Comparison of ENCODE assay signal across 8 cellular contexts in genomic region chr6:85643530-85644373, GRCh38. TPM values are rescaled to one million over a fixed set of nuclear protein-coding genes. Genes with fewer than 3 reads are reported as not detected.
DNase-seq lines count a peak whose midpoint lies in the region; ATAC-seq lines count a peak whose summit lies in the region.

No MANE protein-coding gene starts in this region.

- peaks cover 22% of the 10 kb centered on the region for H3K36me3 Mint-ChIP-seq in CD4-positive, CD25-positive, alpha-beta regulatory T cell
- peaks cover 39% of the 10 kb centered on the region for H3K36me3 Mint-ChIP-seq in activated CD4-positive, alpha-beta memory T cell treated with anti-CD3 and anti-CD28 coated beads, Interleukin-2, amount 10 ng/mL, durations not matched to agents 7 days and 5 days (ENCODE audit: low read depth)
- peaks cover 41% of the 10 kb centered on the region for H3K36me3 Mint-ChIP-seq in effector memory CD8-positive, alpha-beta T cell (ENCODE audit: insufficient read depth)

- peak overlapping the region in 1 of 2 experiments; percentile 71 for H2BK12ac ChIP-seq in mesenchymal stem cell (ENCODE audit: low read length in 2 of 2)

- H4K91ac ChIP-seq in mesenchymal stem cell (ENCODE audit: low read length): peak overlapping the region; percentile 93

- H3K9me3 ChIP-seq in CD4-positive, CD25-positive, alpha-beta regulatory T cell (ENCODE audit: control insufficient read depth in 2 of 2, low read length in 2 of 2): no peaks in the 10 kb centered on the region
- no peaks in the 10 kb centered on the region for H3K9me3 ChIP-seq in mesenchymal stem cell (ENCODE audit: control insufficient read depth, low read length)

- H3K14ac ChIP-seq in mesenchymal stem cell (ENCODE audit: low read length in 2 of 2): peak overlapping the region in 1 of 2 experiments; percentile 81

- no peak overlapping the region for H2AK5ac ChIP-seq in mesenchymal stem cell (ENCODE audit: low read length, severe bottlenecking)

- peak overlapping the region; percentile 92 to 99 (median 98) for H3K4me3 Mint-ChIP-seq in CD4-positive, CD25-positive, alpha-beta regulatory T cell
- peak overlapping the region; percentile 92 for H3K4me3 Mint-ChIP-seq in activated CD4-positive, alpha-beta memory T cell treated with anti-CD3 and anti-CD28 coated beads, Interleukin-2, amount 10 ng/mL, durations not matched to agents 7 days and 5 days
- H3K4me3 Mint-ChIP-seq in effector memory CD8-positive, alpha-beta T cell: peak overlapping the region; percentile 90 to 92

- CTCF ChIA-PET in activated CD4-positive, alpha-beta memory T cell treated with anti-CD3 and anti-CD28 coated beads, Interleukin-2, amount 10 ng/mL, durations not matched to agents 7 days and 5 days (lab: Charles Lee): interaction anchor here (0.6 to 8.8 kb wide), 4 partner anchors 12 to 33 kb away, joined by 3 to 116 read pairs (median 15); no protein-coding TSS in a partner anchor

- H3K4ac ChIP-seq in mesenchymal stem cell (ENCODE audit: low read depth in 1 of 2, low read length in 2 of 2): peak overlapping the region; percentile 27 to 85

- no peaks in the 10 kb centered on the region for H3K27me3 ChIP-seq in CD4-positive, CD25-positive, alpha-beta regulatory T cell (ENCODE audit: control insufficient read depth, insufficient read depth, low read length)
- H3K27me3 ChIP-seq in mesenchymal stem cell (ENCODE audit: control insufficient read depth in 1 of 2, insufficient read depth in 1 of 2, low read length in 2 of 2): no peaks in the 10 kb centered on the region

- peak overlapping the region; percentile 67 to 93 for H3K18ac ChIP-seq in mesenchymal stem cell (ENCODE audit: low read depth in 1 of 2, low read length in 2 of 2)

- peak overlapping the region in 1 of 2 experiments; percentile 75 for H3K23ac ChIP-seq in mesenchymal stem cell (ENCODE audit: low read length in 2 of 2)

- peak overlapping the region; percentile 99 for H3K27ac ChIP-seq in CD4-positive, CD25-positive, alpha-beta regulatory T cell (ENCODE audit: insufficient read depth, low read length, poor library complexity, severe bottlenecking)
- H3K27ac ChIP-seq in mesenchymal stem cell (ENCODE audit: low read length, poor library complexity, severe bottlenecking): peak overlapping the region; percentile 96

- peaks cover 6% of the 10 kb centered on the region for H3K27me3 Mint-ChIP-seq in CD4-positive, CD25-positive, alpha-beta regulatory T cell
- peaks cover 4% of the 10 kb centered on the region for H3K27me3 Mint-ChIP-seq in activated CD4-positive, alpha-beta memory T cell treated with anti-CD3 and anti-CD28 coated beads, Interleukin-2, amount 10 ng/mL, durations not matched to agents 7 days and 5 days
- H3K27me3 Mint-ChIP-seq in effector memory CD8-positive, alpha-beta T cell: no peaks in the 10 kb centered on the region

- under 1% methylated on average over 71 of the region's 76 CpGs for WGBS in mesenchymal stem cell

- peak overlapping the region; percentile 95 for H3K9ac ChIP-seq in mesenchymal stem cell (ENCODE audit: low read length)

- peaks cover 13% of the 10 kb centered on the region for H3K36me3 ChIP-seq in CD4-positive, CD25-positive, alpha-beta regulatory T cell (ENCODE audit: control insufficient read depth, insufficient read depth, low read length)
- peaks cover 10 to 22% of the 10 kb centered on the region in 2 experiments for H3K36me3 ChIP-seq in mesenchymal stem cell (ENCODE audit: control insufficient read depth in 1 of 2, insufficient read depth in 2 of 2, low read depth in 1 of 2, low read length in 2 of 2)

- H3K4me1 ChIP-seq in CD4-positive, CD25-positive, alpha-beta regulatory T cell (ENCODE audit: control insufficient read depth, insufficient read depth, low read length, poor library complexity, severe bottlenecking): peaks cover 37% of the 10 kb centered on the region
- peaks cover 3% of the 10 kb centered on the region for H3K4me1 ChIP-seq in mesenchymal stem cell (ENCODE audit: control insufficient read depth, insufficient read depth, low read depth, low read length)

- H2BK120ac ChIP-seq in mesenchymal stem cell (ENCODE audit: low read depth, low read length): peak overlapping the region; percentile 99

- H3K4me2 ChIP-seq in mesenchymal stem cell (ENCODE audit: low read length, poor library complexity, severe bottlenecking): peak overlapping the region; percentile 55

- peak overlapping the region; percentile 8 for H2AFZ ChIP-seq in mesenchymal stem cell (ENCODE audit: low read depth, low read length)

- no peaks in the 10 kb centered on the region for H3K79me1 ChIP-seq in mesenchymal stem cell (replicated peaks; ENCODE audit: low read length, poor library complexity, severe bottlenecking)

- peaks cover 29 to 51% (median 43%) of the 10 kb centered on the region in 4 donors for H3K4me1 Mint-ChIP-seq in CD4-positive, CD25-positive, alpha-beta regulatory T cell
- H3K4me1 Mint-ChIP-seq in activated CD4-positive, alpha-beta memory T cell treated with anti-CD3 and anti-CD28 coated beads, Interleukin-2, amount 10 ng/mL, durations not matched to agents 7 days and 5 days: peaks cover 42% of the 10 kb centered on the region
- H3K4me1 Mint-ChIP-seq in effector memory CD8-positive, alpha-beta T cell (ENCODE audit: low read depth in 2 of 2): peaks cover 33 to 34% of the 10 kb centered on the region in 2 donors

- H3K9me3 Mint-ChIP-seq in CD4-positive, CD25-positive, alpha-beta regulatory T cell: peaks cover 0 to 6% (median 0%) of the 10 kb centered on the region in 7 donors
- H3K9me3 Mint-ChIP-seq in activated CD4-positive, alpha-beta memory T cell treated with anti-CD3 and anti-CD28 coated beads, Interleukin-2, amount 10 ng/mL, durations not matched to agents 7 days and 5 days: peaks cover 4% of the 10 kb centered on the region
- no peaks in the 10 kb centered on the region for H3K9me3 Mint-ChIP-seq in effector memory CD8-positive, alpha-beta T cell

- H3K27ac Mint-ChIP-seq in CD4-positive, CD25-positive, alpha-beta regulatory T cell: peak overlapping the region; percentile 97 to 99 (median 97)
- peak overlapping the region; percentile 99 for H3K27ac Mint-ChIP-seq in activated CD4-positive, alpha-beta memory T cell treated with anti-CD3 and anti-CD28 coated beads, Interleukin-2, amount 10 ng/mL, durations not matched to agents 7 days and 5 days
- H3K27ac Mint-ChIP-seq in effector memory CD8-positive, alpha-beta T cell: peak overlapping the region; percentile 97 to 99

- peak overlapping the region; percentile 97 for H4K8ac ChIP-seq in mesenchymal stem cell (ENCODE audit: low read length)

- H2BK5ac ChIP-seq in mesenchymal stem cell (ENCODE audit: low read depth, low read length, poor library complexity, severe bottlenecking): peak overlapping the region; percentile 92

- peak; percentile 50 to 82 (median 66) for DNase-seq in CD4-positive, CD25-positive, alpha-beta regulatory T cell
- DNase-seq in NCI-H748 (lab: John Stamatoyannopoulos, UW; ENCODE audit: unreplicated experiment) (peak; percentile 95), mesenchymal stem cell (peak; percentile 97)
- peak; percentile 80 for DNase-seq in activated CD4-positive, alpha-beta memory T cell treated with anti-CD3 and anti-CD28 coated beads, Interleukin-2, amount 10 ng/mL, durations not matched to agents 7 days and 5 days
- DNase-seq in effector memory CD8-positive, alpha-beta T cell: peak; percentile 48 to 59 (median 49)
- peak; percentile 36 for DNase-seq in stimulated activated CD8-positive, alpha-beta memory T cell treated with anti-CD3 and anti-CD28 coated beads, Interleukin-12 subunit alpha, Interleukin-12 subunit beta, amount 100 ng/mL, for 1 hour (ENCODE audit: low read depth)

- ATAC-seq in CD4-positive, CD25-positive, alpha-beta regulatory T cell (ENCODE audit: low read depth in 2 of 2): peak; percentile 16 to 20
- ATAC-seq in GM19438 (IDR thresholded peaks at IDR 0.05; ENCODE audit: low read depth, unreplicated experiment) (peak; percentile 62), HG03565 (IDR thresholded peaks at IDR 0.05; ENCODE audit: unreplicated experiment) (peak; percentile 53)
- ATAC-seq in effector memory CD8-positive, alpha-beta T cell (replicated peaks): peak; percentile 39

- POLR2A ChIA-PET in activated CD4-positive, alpha-beta memory T cell treated with anti-CD3 and anti-CD28 coated beads, Interleukin-2, amount 10 ng/mL, durations not matched to agents 7 days and 5 days (lab: Charles Lee): interaction anchor here (0.8 to 13.8 kb wide), 20 partner anchors 9 to 194 kb away, joined by 3 to 1187 read pairs (median 4); partner anchors contain the start of genes NT5E and SNX14

- peak overlapping the region; percentile 87 for H3K4me3 ChIP-seq in CD4-positive, CD25-positive, alpha-beta regulatory T cell (ENCODE audit: low read depth, low read length)
- H3K4me3 ChIP-seq in mesenchymal stem cell (ENCODE audit: insufficient read depth in 1 of 2, low read depth in 1 of 2, low read length in 2 of 2): peak overlapping the region; percentile 74 to 77

- H2BK15ac ChIP-seq in mesenchymal stem cell (ENCODE audit: low read depth, poor library complexity, severe bottlenecking): peak overlapping the region; percentile 99

RNA-seq across cellular contexts. Expression of gene SYNCRIP, which starts 1.1 kb away (rescaled TPM):
- 82.3 TPM for total RNA-seq in CD4-positive, CD25-positive, alpha-beta regulatory T cell
- polyA plus RNA-seq in CD4-positive, CD25-positive, alpha-beta regulatory T cell: 10 to 100 TPM; 56.4 to 76.5 (median 71.0) TPM
- total RNA-seq in activated CD4-positive, alpha-beta memory T cell treated with anti-CD3 and anti-CD28 coated beads, Interleukin-2, amount 10 ng/mL, durations not matched to agents 7 days and 5 days: 100 to 1,000 TPM in 1 of 2 experiments, 10 to 100 TPM in 1; 100.0 to 101 TPM
- polyA plus RNA-seq in mesenchymal stem cell (2013, experiment 1 of 2): 96.5 TPM
- 101 TPM for polyA plus RNA-seq in mesenchymal stem cell (2013, experiment 2 of 2)

RNA-seq across cellular contexts. Expression of gene SNX14, which starts 50.1 kb away (rescaled TPM):
- 46.1 TPM for total RNA-seq in CD4-positive, CD25-positive, alpha-beta regulatory T cell
- 10 to 100 TPM; 50.4 to 63.2 (median 52.3) TPM for polyA plus RNA-seq in CD4-positive, CD25-positive, alpha-beta regulatory T cell
- total RNA-seq in activated CD4-positive, alpha-beta memory T cell treated with anti-CD3 and anti-CD28 coated beads, Interleukin-2, amount 10 ng/mL, durations not matched to agents 7 days and 5 days: 10 to 100 TPM; 48.2 to 50.9 TPM
- 51.7 TPM for polyA plus RNA-seq in mesenchymal stem cell (2013, experiment 1 of 2)
- polyA plus RNA-seq in mesenchymal stem cell (2013, experiment 2 of 2): 55.6 TPM

Comparison
In these comparisons a context has a peak if more than half of its experiments do, and no peak if none do; other contexts are left out.
1. Peak in every context shown above with its lines: DNase-seq, ATAC-seq, H3K4me3 ChIP-seq and H3K27ac ChIP-seq.
2. DNase-seq: peak in every context shown above with its lines; median percentile 97 in mesenchymal stem cell; 95 in NCI-H748; 80 in activated CD4-positive, alpha-beta memory T cell treated with anti-CD3 and anti-CD28 coated beads, Interleukin-2, amount 10 ng/mL, durations not matched to agents 7 days and 5 days; 66 in CD4-positive, CD25-positive, alpha-beta regulatory T cell; 49 in effector memory CD8-positive, alpha-beta T cell; 36 in stimulated activated CD8-positive, alpha-beta memory T cell treated with anti-CD3 and anti-CD28 coated beads, Interleukin-12 subunit alpha, Interleukin-12 subunit beta, amount 100 ng/mL, for 1 hour.